15 cellular contexts compared by ENCODE assay signal in genomic region chr12:53505555-53506449, GRCh38. TPM values are rescaled to one million over a fixed set of nuclear protein-coding genes. Genes with fewer than 3 reads are reported as not detected.
DNase-seq lines count a peak whose midpoint lies in the region; ATAC-seq lines count a peak whose summit lies in the region.
"Had no signal": no experiment of that assay in that cellular context is flagged by ENCODE, and none has a peak within 500 bp of the region (broad histone marks: within the 10 kb centered on the region; RNA-seq: fewer than 3 reads in every experiment).

No MANE protein-coding gene starts in this region.

- H3K36me3 ChIP-seq in SK-N-MC (ENCODE audit: insufficient read depth, low read length) (peaks cover 42% of the 10 kb centered on the region), skeletal muscle tissue (ENCODE audit: control insufficient read depth in 3 of 3, insufficient read depth in 3 of 3, low read length in 3 of 3) (peaks cover 27 to 44% (median 29%) of the 10 kb centered on the region in 3 donors)

- DNase-seq in EL (peak; percentile 68), SK-N-MC (ENCODE audit: low read depth, low spot score) (no peak), fibroblast of peridontal ligament (ENCODE audit: extremely low read depth) (peak; percentile 45), iPS-NIHi11 (ENCODE audit: low spot score) (no peak)
- no peak for DNase-seq in stimulated activated CD4-positive, alpha-beta T cell treated with anti-CD3 and anti-CD28 coated beads, Interleukin-4, amount 100 ng/mL, for 24 hours
- DNase-seq: CD4-positive, alpha-beta memory T cell; GF-D8; mucosa of descending colon; NCI-H2171; stimulated activated CD4-positive, alpha-beta T cell treated with anti-CD3 and anti-CD28 coated beads, Interleukin-2, amount 100 ng/mL, for 24 hours had no signal

- no peak overlapping the region for H3K9ac ChIP-seq in SK-N-MC (ENCODE audit: insufficient read length)
- peak overlapping the region in 1 of 3 donors; percentile 50 for H3K9ac ChIP-seq in skeletal muscle tissue (ENCODE audit: low read depth in 1 of 3, low read length in 3 of 3)

- no peaks in the 10 kb centered on the region for H3K27me3 ChIP-seq in skeletal muscle tissue (ENCODE audit: control insufficient read depth in 3 of 3, insufficient read depth in 3 of 3, low read length in 3 of 3)

- H3K4me1 ChIP-seq in skeletal muscle tissue (ENCODE audit: control insufficient read depth in 3 of 3, insufficient read depth in 3 of 3, low read length in 3 of 3) = peaks cover 22 to 39% (median 22%) of the 10 kb centered on the region in 3 donors

- no peaks in the 10 kb centered on the region for H3K9me3 ChIP-seq in SK-N-MC (ENCODE audit: low read depth, low read length)
- H3K9me3 ChIP-seq in skeletal muscle tissue (ENCODE audit: control insufficient read depth in 3 of 3, low read length in 3 of 3) = no peaks in the 10 kb centered on the region
- H3K9me3 ChIP-seq: mucosa of descending colon had no signal

- no peak overlapping the region for H3K4me3 ChIP-seq in SK-N-MC
- H3K4me3 ChIP-seq in skeletal muscle tissue (ENCODE audit: low read length in 3 of 3) = no peak overlapping the region
- H3K4me3 ChIP-seq: mucosa of descending colon had no signal

- no peak for ATAC-seq in GM18858 (IDR thresholded peaks at IDR 0.05; ENCODE audit: unreplicated experiment)
- ATAC-seq in HG03280 (IDR thresholded peaks at IDR 0.05; ENCODE audit: unreplicated experiment) = no peak
- ATAC-seq: mucosa of descending colon had no signal

- peak overlapping the region; percentile 46; the same call in 1 of the 2 replicates for H3K27ac ChIP-seq in SK-N-MC
- peak overlapping the region; percentile 36 for H3K27ac ChIP-seq in skeletal muscle tissue (ENCODE audit: low read depth, low read length)
- H3K27ac ChIP-seq: HL-60, VCaP had no signal

RNA-seq across cellular contexts. Expression of gene NPFF, which starts 1.5 kb away (rescaled TPM):
- total RNA-seq in skeletal muscle tissue = not detected
- total RNA-seq: CD4-positive, alpha-beta memory T cell; mucosa of descending colon had no signal

RNA-seq across cellular contexts. Expression of gene TARBP2, which starts 4.7 kb away (rescaled TPM):
- 29.7 TPM for total RNA-seq in skeletal muscle tissue

RNA-seq across cellular contexts. Expression of gene MAP3K12, which starts 6.5 kb away (rescaled TPM):
- total RNA-seq in skeletal muscle tissue = 4.7 TPM

RNA-seq across cellular contexts. Expression of gene PCBP2, which starts 53.9 kb away (rescaled TPM):
- 281 TPM for total RNA-seq in skeletal muscle tissue

Comparison
In these comparisons a context has a peak if more than half of its experiments do, and no peak if none do; other contexts are left out.
1. DNase-seq: peak in EL (single experiment) and fibroblast of peridontal ligament (single experiment); none in SK-N-MC (single experiment), stimulated activated CD4-positive, alpha-beta T cell treated with anti-CD3 and anti-CD28 coated beads, Interleukin-4, amount 100 ng/mL, for 24 hours (single experiment) and iPS-NIHi11 (single experiment).